Comparison of ENCODE assay signal across 9 cellular contexts in the genomic region with DNA sequence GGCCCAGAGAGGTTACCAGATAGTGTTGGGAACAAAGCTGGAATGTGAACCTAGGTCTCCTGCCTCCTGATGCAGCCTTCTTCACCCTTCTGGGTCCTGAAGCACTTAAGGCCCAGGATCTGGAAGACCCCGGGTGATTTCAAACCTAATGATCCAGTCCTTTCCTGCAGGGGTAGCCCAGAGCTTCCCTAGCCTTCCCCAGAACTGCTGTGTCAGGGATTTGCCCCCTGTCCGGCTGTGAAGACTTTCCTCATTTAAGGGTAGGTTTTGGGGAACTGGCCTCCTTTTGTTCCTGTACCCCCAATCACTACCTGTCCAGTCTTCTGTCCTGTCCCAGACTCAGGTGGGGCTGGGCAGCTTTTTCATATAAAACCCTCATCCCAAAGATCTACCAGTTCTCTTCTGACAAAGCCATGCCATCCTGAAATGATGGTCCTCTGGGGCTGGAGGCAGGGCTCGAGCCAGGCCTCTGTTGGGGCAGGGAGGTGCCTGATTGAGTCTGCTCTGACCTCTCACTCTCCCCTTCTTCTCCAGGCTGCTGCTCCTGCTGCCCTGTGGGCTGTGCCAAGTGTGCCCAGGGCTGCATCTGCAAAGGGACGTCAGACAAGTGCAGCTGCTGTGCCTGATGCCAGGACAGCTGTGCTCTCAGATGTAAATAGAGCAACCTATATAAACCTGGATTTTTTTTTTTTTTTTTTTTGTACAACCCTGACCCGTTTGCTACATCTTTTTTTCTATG. TPM values are rescaled to one million over a fixed set of nuclear protein-coding genes. Genes with fewer than 3 reads are reported as not detected.
A peak's percentile ranks its signal among the peaks of the same experiment; 100 is the strongest.
DNase-seq lines count a peak whose midpoint lies in the region; ATAC-seq and TF ChIP-seq lines count a peak whose summit lies in the region.
"Had no signal": no experiment of that assay in that cellular context is flagged by ENCODE, and none has a peak within 500 bp of the region (broad histone marks: within the 10 kb centered on the region; RNA-seq: fewer than 3 reads in every experiment).

No MANE protein-coding gene starts in this region.

- peaks cover 8% of the 10 kb centered on the region for H3K36me3 Mint-ChIP-seq in CD4-positive, alpha-beta T cell (ENCODE audit: low read depth)
- H3K36me3 Mint-ChIP-seq in neural crest cell (ENCODE audit: low read depth), result no peaks in the 10 kb centered on the region

- peak overlapping the region; percentile 62 for H3K27ac Mint-ChIP-seq in CD4-positive, alpha-beta T cell
- H3K27ac Mint-ChIP-seq in neural crest cell (ENCODE audit: unreplicated experiment), result no peak overlapping the region

- no peaks in the 10 kb centered on the region for H3K9me2 ChIP-seq in OCI-LY7 (ENCODE audit: insufficient read depth, low read length)

- H3K36me3 ChIP-seq in OCI-LY7 (ENCODE audit: insufficient read depth, low read length), result no peaks in the 10 kb centered on the region
- H3K36me3 ChIP-seq in endocrine pancreas (ENCODE audit: control insufficient read depth, insufficient read depth, low read length), result no peaks in the 10 kb centered on the region

- 0 out of 2 replicates have a peak overlapping the region, but pooled peaks have one; percentile 78 for H3K4me2 ChIP-seq in OCI-LY7 (ENCODE audit: low read length)

- H3K9me3 Mint-ChIP-seq in CD4-positive, alpha-beta T cell, result no peaks in the 10 kb centered on the region
- H3K9me3 Mint-ChIP-seq in neural crest cell, result peaks cover 5% of the 10 kb centered on the region

- H3K4me1 ChIP-seq in OCI-LY7 (ENCODE audit: insufficient read depth, low read length, poor library complexity, severe bottlenecking), result peaks cover 22% of the 10 kb centered on the region
- H3K4me1 ChIP-seq in endocrine pancreas (ENCODE audit: control insufficient read depth, insufficient read depth, low read length), result no peaks in the 10 kb centered on the region

- no peak for TF ChIP-seq CTCF in CD4-positive, alpha-beta T cell (IDR thresholded peaks at IDR 0.05)
- TF ChIP-seq CTCF in OCI-LY7 (conservative IDR thresholded peaks at IDR 0.05; ENCODE audit: low read length), result no peak
- no peak for TF ChIP-seq CTCF in neural crest cell (conservative IDR thresholded peaks at IDR 0.05)

- intact Hi-C loops in CD4-positive, alpha-beta T cell (cut with DNase I, micrococcal nuclease), result loop anchor here (2.0 to 5.0 kb wide), 3 partner anchors 17 to 106 kb away; no protein-coding TSS in a partner anchor
- intact Hi-C loops in OCI-LY7 (cut with micrococcal nuclease; ENCODE audit: unreplicated experiment), result no loop called here

- no peaks in the 10 kb centered on the region for H3K27me3 Mint-ChIP-seq in CD4-positive, alpha-beta T cell
- H3K27me3 Mint-ChIP-seq in neural crest cell (ENCODE audit: low read depth), result peaks cover 6% of the 10 kb centered on the region

- H3K4me3 Mint-ChIP-seq in CD4-positive, alpha-beta T cell, result peak overlapping the region; percentile 96
- peak overlapping the region; percentile 54 for H3K4me3 Mint-ChIP-seq in neural crest cell

- peaks cover 27% of the 10 kb centered on the region for H3K4me1 Mint-ChIP-seq in CD4-positive, alpha-beta T cell (ENCODE audit: low read depth)
- H3K4me1 Mint-ChIP-seq in neural crest cell, result peaks cover 14% of the 10 kb centered on the region

- CTCF ChIA-PET in CD4-positive, alpha-beta T cell (lab: Charles Lee), result interaction anchor here (1.2 to 2.7 kb wide), 3 partner anchors 18 to 107 kb away, joined by 3 to 11 read pairs (median 6); no protein-coding TSS in a partner anchor
- CTCF ChIA-PET in OCI-LY7 (lab: Charles Lee; ENCODE audit: unreplicated experiment), result interaction anchor here (1.9 kb wide), 1 partner anchor 18 kb away, joined by 9 read pairs; no protein-coding TSS in a partner anchor

- ATAC-seq in CD4-positive, alpha-beta T cell (ENCODE audit: poor library complexity), result no peak
- ATAC-seq in HG03442 (IDR thresholded peaks at IDR 0.05; ENCODE audit: unreplicated experiment) (no peak), GM18520 (IDR thresholded peaks at IDR 0.05; ENCODE audit: unreplicated experiment) (no peak)

- no peaks in the 10 kb centered on the region for H3K27me3 ChIP-seq in CD4-positive, alpha-beta T cell (ENCODE audit: control insufficient read depth, insufficient read depth, low read length)
- H3K27me3 ChIP-seq in endocrine pancreas (ENCODE audit: control insufficient read depth, insufficient read depth, low read length), result no peaks in the 10 kb centered on the region

- H4K20me1 ChIP-seq in OCI-LY7 (ENCODE audit: insufficient read depth, low read length), result no peaks in the 10 kb centered on the region

- POLR2A ChIA-PET in CD4-positive, alpha-beta T cell (lab: Charles Lee), result interaction anchor here (1.0 to 2.1 kb wide), 7 partner anchors 15 to 74 kb away, joined by 3 to 20 read pairs (median 5); partner anchors contain the start of genes MT1G, MT1H and MT2A
- POLR2A ChIA-PET in OCI-LY7 (lab: Charles Lee), result interaction anchor here (0.7 to 2.0 kb wide), 5 partner anchors 12 to 163 kb away, joined by 3 to 17 read pairs (median 3); no protein-coding TSS in a partner anchor

- H3K79me2 ChIP-seq in OCI-LY7 (ENCODE audit: insufficient read depth, low read depth, low read length), result no peaks in the 10 kb centered on the region

- no peaks in the 10 kb centered on the region for H3K9me3 ChIP-seq in CD4-positive, alpha-beta T cell (ENCODE audit: control insufficient read depth, low read length)
- H3K9me3 ChIP-seq in OCI-LY7 (ENCODE audit: low read length) (no peaks in the 10 kb centered on the region), endocrine pancreas (ENCODE audit: control insufficient read depth, low read length) (no peaks in the 10 kb centered on the region)

- H3K4me3 ChIP-seq in OCI-LY7 (ENCODE audit: low read depth, low read length, poor library complexity, severe bottlenecking) (no peak overlapping the region), endocrine pancreas (ENCODE audit: control insufficient read depth, insufficient read depth, low read length) (peak overlapping the region; percentile 57)

- no peak overlapping the region for H3K27ac ChIP-seq in CD4-positive, alpha-beta T cell (ENCODE audit: low read depth, low read length)
- H3K27ac ChIP-seq in OCI-LY7 (ENCODE audit: low read depth, low read length, poor library complexity, severe bottlenecking), result no peak overlapping the region

- no TSS peak for BruUV-seq in OCI-LY7 (replicated peaks; lab: Mats Ljungman, UMichigan)

- DNase-seq in CD4-positive, alpha-beta T cell, result no peak
- no peak for DNase-seq in OCI-LY7 (ENCODE audit: low spot score)
- no peak for DNase-seq in neural crest cell (ENCODE audit: low read depth, low spot score)
- DNase-seq in NCI-H2227 treated with DMSO at 0.1 percent for 48 hours (lab: John Stamatoyannopoulos, UW), result no peak
- DNase-seq in DMS153 (lab: John Stamatoyannopoulos, UW), result no peak
- DNase-seq: small intestine had no signal

- H3K9ac ChIP-seq in endocrine pancreas (ENCODE audit: control insufficient read depth, insufficient read depth, low read length), result no peak overlapping the region

- no peak overlapping the region for H2AFZ ChIP-seq in OCI-LY7 (ENCODE audit: low read length)

RNA-seq across cellular contexts. Expression of gene MT1X, which starts 1.3 kb away (rescaled TPM):
- 10 to 100 TPM; 10.9 to 14.1 TPM for total RNA-seq in CD4-positive, alpha-beta T cell
- total RNA-seq in OCI-LY7 (2014; rRNA removed; shearing (Covaris generic)), result 17.1 and 18.8 TPM in 2 replicates
- total RNA-seq in OCI-LY7 (2022) (14.6 and 21.2 TPM in 2 replicates), neural crest cell (13.2 and 18.8 TPM in 2 replicates)

RNA-seq across cellular contexts. Expression of gene MT1H, which starts 14.0 kb away (rescaled TPM):
- not detected for total RNA-seq in CD4-positive, alpha-beta T cell
- not detected in 2 replicates for total RNA-seq in OCI-LY7 (2014; rRNA removed; shearing (Covaris generic))
- total RNA-seq in OCI-LY7 (2022), result not detected in 2 replicates
- not detected in 2 replicates for total RNA-seq in neural crest cell

RNA-seq across cellular contexts. Expression of gene MT1G, which starts 15.7 kb away (rescaled TPM):
- not detected for total RNA-seq in CD4-positive, alpha-beta T cell
- total RNA-seq in OCI-LY7 (2014; rRNA removed; shearing (Covaris generic)), result not detected in 2 replicates
- total RNA-seq in OCI-LY7 (2022) (not detected in 2 replicates), neural crest cell (not detected in 2 replicates)

RNA-seq across cellular contexts. Expression of gene MT1F, which starts 25.8 kb away (rescaled TPM):
- 1 to 10 TPM; 2.3 to 2.7 TPM for total RNA-seq in CD4-positive, alpha-beta T cell
- 0.44 TPM in 1 of 2 replicates, not detected in the other for total RNA-seq in OCI-LY7 (2014; rRNA removed; shearing (Covaris generic))
- total RNA-seq in OCI-LY7 (2022) (1.8 TPM in 1 of 2 replicates, not detected in the other), neural crest cell (1.5 and 2.4 TPM in 2 replicates)

RNA-seq across cellular contexts. Expression of gene MT1B, which starts 31.9 kb away (rescaled TPM):
- total RNA-seq in CD4-positive, alpha-beta T cell, result not detected
- not detected in 2 replicates for total RNA-seq in OCI-LY7 (2014; rRNA removed; shearing (Covaris generic))
- not detected in 2 replicates for total RNA-seq in OCI-LY7 (2022)
- total RNA-seq in neural crest cell, result not detected in 2 replicates
